ENCODE assay signal across 8 cellular contexts in genomic region chr17:27245230-27245696, GRCh38. TPM values are rescaled to one million over a fixed set of nuclear protein-coding genes. Genes with fewer than 3 reads are reported as not detected.
DNase-seq lines count a peak whose midpoint lies in the region; ATAC-seq and TF ChIP-seq lines count a peak whose summit lies in the region.

No MANE protein-coding gene starts in this region.

- TF ChIP-seq CTCF in heart right ventricle (IDR thresholded peaks at IDR 0.05) (peak; percentile 43 to 93 (median 81)), psoas muscle (IDR thresholded peaks at IDR 0.05) (peak; percentile 66)

- H3K27ac ChIP-seq in heart right ventricle (peak overlapping the region; percentile 77 to 94 (median 84)), psoas muscle (peak overlapping the region; percentile 89)

- in situ Hi-C loops in G401 (cut with HindIII; ENCODE audit: low sequenced_read_pairs): no loop called here

- 5 to 16% methylated on average over 7 of the region's 7 CpGs for WGBS in heart right ventricle, 2 donors
- WGBS in psoas muscle, 3 donors: 5 to 12% (median 6%) methylated on average over 7 of the region's 7 CpGs

- intact Hi-C loops in heart right ventricle (cut with DNase I) (loop anchor here in 9 of 10 donors (1.0 to 10.0 kb wide), 10 partner anchors 47 to 356 kb away; partner anchors contain the start of genes WSB1 (in 8 of the 9) and KSR1 (in 2 of the 9)), psoas muscle (cut with DNase I) (loop anchor here in 1 of 2 donors (1.0 to 10.0 kb wide), 4 partner anchors 47 to 250 kb away; partner anchors contain the start of genes KSR1 and WSB1)

- peak overlapping the region in 6 of 10 donors; percentile 7 to 30 (median 22) for H3K4me3 ChIP-seq in heart right ventricle
- peak overlapping the region; percentile 43 for H3K4me3 ChIP-seq in psoas muscle

- ATAC-seq in GM21786 (IDR thresholded peaks at IDR 0.05; ENCODE audit: unreplicated experiment) (peak; percentile 79), heart right ventricle (peak; percentile 91 to 97 (median 94)), psoas muscle (peak; percentile 92 to 97 (median 96))

- no peaks in the 10 kb centered on the region for H3K36me3 ChIP-seq in heart right ventricle
- H3K36me3 ChIP-seq in psoas muscle (ENCODE audit: insufficient read depth in 1 of 2, low read depth in 1 of 2): no peaks in the 10 kb centered on the region

- H3K9me3 ChIP-seq in heart right ventricle (no peaks in the 10 kb centered on the region), psoas muscle (no peaks in the 10 kb centered on the region)

- H3K4me1 ChIP-seq in heart right ventricle: peaks cover 12 to 75% (median 46%) of the 10 kb centered on the region in 9 donors
- peaks cover 34% of the 10 kb centered on the region for H3K4me1 ChIP-seq in psoas muscle

- H3K27me3 ChIP-seq in heart right ventricle (no peaks in the 10 kb centered on the region), psoas muscle (ENCODE audit: insufficient read depth in 3 of 3, low read length in 2 of 3) (no peaks in the 10 kb centered on the region)

- DNase-seq in G401 (ENCODE audit: low spot score) (peak; percentile 30), KG1 (lab: John Stamatoyannopoulos, UW) (peak; percentile 47), RPMI8226 (peak; percentile 91), amniotic epithelial cell (ENCODE audit: low read depth) (peak; percentile 94), heart right ventricle (peak; percentile 87 to 89), psoas muscle (peak; percentile 87 to 92), OCI-M2 (lab: John Stamatoyannopoulos, UW; ENCODE audit: unreplicated experiment) (no peak)

RNA-seq across cellular contexts. Expression of gene WSB1, which starts 48.7 kb away (rescaled TPM):
- total RNA-seq in G401 (2014; rRNA removed; shearing (Covaris generic)): 72.2 and 88.3 TPM in 2 replicates
- 10 to 100 TPM; 50.0 to 94.2 (median 60.5) TPM for total RNA-seq in heart right ventricle
- 100 to 1,000 TPM in 1 of 2 donors, 10 to 100 TPM in 1; 42.5 to 125 TPM for polyA plus RNA-seq in heart right ventricle
- 10 to 100 TPM; 35.3 to 42.8 (median 39.5) TPM for total RNA-seq in psoas muscle
- polyA plus RNA-seq in psoas muscle: 10 to 100 TPM; 32.4 to 53.6 (median 45.4) TPM
